9 cellular contexts compared by ENCODE assay signal in the genomic region with DNA sequence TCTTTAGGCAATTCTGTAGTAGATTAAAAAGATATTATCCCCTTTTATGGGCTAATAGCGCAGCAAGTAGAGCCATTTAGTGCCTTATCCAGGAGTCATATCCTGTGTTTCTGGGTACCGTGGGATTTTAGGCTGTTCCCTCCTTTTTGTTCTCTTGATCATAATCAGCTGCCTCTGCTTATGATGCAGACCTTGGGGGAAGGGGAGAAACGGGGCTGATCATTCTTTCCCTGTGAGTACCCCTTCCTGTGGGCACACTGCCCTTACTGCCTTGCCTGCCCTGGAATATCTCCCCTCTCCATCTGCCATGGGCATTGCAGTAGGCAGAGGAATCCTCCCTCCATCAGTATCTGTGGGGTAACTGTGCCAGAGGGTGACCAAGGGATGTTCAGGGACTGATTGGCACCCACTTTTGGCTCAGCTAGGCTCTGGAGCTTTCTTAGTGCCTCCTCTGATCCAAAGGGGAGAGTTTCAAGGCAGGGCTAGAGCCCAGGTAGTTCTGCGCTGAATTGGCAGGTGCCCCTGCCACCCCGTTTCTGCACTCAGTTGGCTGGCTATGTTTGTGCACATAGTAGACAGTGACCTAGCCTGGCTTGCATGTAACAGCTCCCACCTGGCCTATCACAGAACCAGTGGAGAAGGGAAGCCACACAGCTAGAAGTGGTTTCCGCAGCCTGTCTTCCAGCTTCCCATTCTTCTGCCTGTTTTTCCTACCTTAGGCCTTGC.
DNase-seq lines count a peak whose midpoint lies in the region; ATAC-seq and TF ChIP-seq lines count a peak whose summit lies in the region.
"Had no signal": no experiment of that assay in that cellular context is flagged by ENCODE, and none has a peak within 500 bp of the region (broad histone marks: within the 10 kb centered on the region; RNA-seq: fewer than 3 reads in every experiment).

No MANE protein-coding gene starts in this region.

- peak; percentile 58 for ATAC-seq in SK-N-SH treated with all-trans-retinoic acid at 6 μM for 48 hours
- ATAC-seq in right cardiac atrium = peak; percentile 23 to 52
- ATAC-seq in upper lobe of left lung (ENCODE audit: low FRiP score in 2 of 2) = peak; percentile 7 to 45
- no peak for ATAC-seq in HG03108 (IDR thresholded peaks at IDR 0.05; ENCODE audit: unreplicated experiment)

- peak overlapping the region; percentile 58 for H3K27ac Mint-ChIP-seq in activated CD4-positive, alpha-beta memory T cell treated with anti-CD3 and anti-CD28 coated beads, Interleukin-2, amount 10 ng/mL, durations not matched to agents 7 days and 5 days
- no peak overlapping the region for H3K27ac Mint-ChIP-seq in activated CD4-positive, alpha-beta memory T cell treated with anti-CD3 and anti-CD28 coated beads for 36 hours
- H3K27ac Mint-ChIP-seq: activated naive CD8-positive, alpha-beta T cell treated with anti-CD3 and anti-CD28 coated beads, Interleukin-2, amount 50 U/mL, for 24 hours had no signal

- H3K4me3 ChIP-seq in right cardiac atrium (ENCODE audit: low read length) (no peak overlapping the region), upper lobe of left lung (no peak overlapping the region)

- H3K27me3 ChIP-seq in right cardiac atrium (ENCODE audit: control insufficient read depth, insufficient read depth) (no peaks in the 10 kb centered on the region), upper lobe of left lung (no peaks in the 10 kb centered on the region)

- TF ChIP-seq POLR2A in upper lobe of left lung (IDR thresholded peaks at IDR 0.05) = no peak

- H3K4me1 Mint-ChIP-seq in activated CD4-positive, alpha-beta memory T cell treated with anti-CD3 and anti-CD28 coated beads, Interleukin-2, amount 10 ng/mL, durations not matched to agents 7 days and 5 days = peaks cover 11% of the 10 kb centered on the region
- H3K4me1 Mint-ChIP-seq in activated CD4-positive, alpha-beta memory T cell treated with anti-CD3 and anti-CD28 coated beads for 36 hours (ENCODE audit: low read depth) = peaks cover 3% of the 10 kb centered on the region

- H3K4me3 Mint-ChIP-seq in activated CD4-positive, alpha-beta memory T cell treated with anti-CD3 and anti-CD28 coated beads, Interleukin-2, amount 10 ng/mL, durations not matched to agents 7 days and 5 days = no peak overlapping the region
- no peak overlapping the region for H3K4me3 Mint-ChIP-seq in activated CD4-positive, alpha-beta memory T cell treated with anti-CD3 and anti-CD28 coated beads for 36 hours
- H3K4me3 Mint-ChIP-seq: activated naive CD8-positive, alpha-beta T cell treated with anti-CD3 and anti-CD28 coated beads, Interleukin-2, amount 50 U/mL, for 24 hours had no signal

- peaks cover 9% of the 10 kb centered on the region for H3K4me1 ChIP-seq in right cardiac atrium (ENCODE audit: control insufficient read depth, insufficient read depth, low read length)
- peaks cover 18 to 20% (median 19%) of the 10 kb centered on the region in 4 donors for H3K4me1 ChIP-seq in upper lobe of left lung

- TF ChIP-seq EP300 in upper lobe of left lung (IDR thresholded peaks at IDR 0.05) = no peak

- peak overlapping the region; percentile 63 for H3K27ac ChIP-seq in right cardiac atrium (ENCODE audit: low read length)
- peak overlapping the region; percentile 32 to 80 (median 71) for H3K27ac ChIP-seq in upper lobe of left lung

- no peak for DNase-seq in activated CD4-positive, alpha-beta memory T cell treated with anti-CD3 and anti-CD28 coated beads, Interleukin-2, amount 10 ng/mL, durations not matched to agents 7 days and 5 days
- no peak for DNase-seq in activated CD4-positive, alpha-beta memory T cell treated with anti-CD3 and anti-CD28 coated beads for 36 hours
- no peak for DNase-seq in right cardiac atrium
- no peak for DNase-seq in upper lobe of left lung
- DNase-seq in cortex of kidney (lab: John Stamatoyannopoulos, UW) = no peak
- DNase-seq in NAMALWA (ENCODE audit: low spot score) = no peak
- DNase-seq: activated naive CD8-positive, alpha-beta T cell treated with anti-CD3 and anti-CD28 coated beads, Interleukin-2, amount 50 U/mL, for 24 hours had no signal

- no peaks in the 10 kb centered on the region for H3K27me3 Mint-ChIP-seq in activated CD4-positive, alpha-beta memory T cell treated with anti-CD3 and anti-CD28 coated beads, Interleukin-2, amount 10 ng/mL, durations not matched to agents 7 days and 5 days
- H3K27me3 Mint-ChIP-seq in activated CD4-positive, alpha-beta memory T cell treated with anti-CD3 and anti-CD28 coated beads for 36 hours = no peaks in the 10 kb centered on the region
- H3K27me3 Mint-ChIP-seq: activated naive CD8-positive, alpha-beta T cell treated with anti-CD3 and anti-CD28 coated beads, Interleukin-2, amount 50 U/mL, for 24 hours had no signal

- no peak for TF ChIP-seq CTCF in upper lobe of left lung (IDR thresholded peaks at IDR 0.05)

- intact Hi-C loops in activated CD4-positive, alpha-beta memory T cell treated with anti-CD3 and anti-CD28 coated beads for 36 hours (cut with micrococcal nuclease) = no loop called here
- intact Hi-C loops in right cardiac atrium (cut with DNase I) = no loop called here

- peaks cover 0 to 6% (median under 1%) of the 10 kb centered on the region in 4 donors for H3K36me3 ChIP-seq in upper lobe of left lung

- no peaks in the 10 kb centered on the region for H3K36me3 Mint-ChIP-seq in activated CD4-positive, alpha-beta memory T cell treated with anti-CD3 and anti-CD28 coated beads, Interleukin-2, amount 10 ng/mL, durations not matched to agents 7 days and 5 days (ENCODE audit: low read depth)
- peaks cover 18% of the 10 kb centered on the region for H3K36me3 Mint-ChIP-seq in activated CD4-positive, alpha-beta memory T cell treated with anti-CD3 and anti-CD28 coated beads for 36 hours

- no peaks in the 10 kb centered on the region for H3K9me3 Mint-ChIP-seq in activated CD4-positive, alpha-beta memory T cell treated with anti-CD3 and anti-CD28 coated beads, Interleukin-2, amount 10 ng/mL, durations not matched to agents 7 days and 5 days
- H3K9me3 Mint-ChIP-seq in activated CD4-positive, alpha-beta memory T cell treated with anti-CD3 and anti-CD28 coated beads for 36 hours = no peaks in the 10 kb centered on the region
- H3K9me3 Mint-ChIP-seq: activated naive CD8-positive, alpha-beta T cell treated with anti-CD3 and anti-CD28 coated beads, Interleukin-2, amount 50 U/mL, for 24 hours had no signal

- H3K9me3 ChIP-seq in right cardiac atrium (ENCODE audit: control insufficient read depth, low read length) (no peaks in the 10 kb centered on the region), upper lobe of left lung (no peaks in the 10 kb centered on the region)

- 78% methylated on average over 6 of the region's 6 CpGs for WGBS in right cardiac atrium
- 65 to 73% methylated on average over 4 to 6 of the region's 6 CpGs for WGBS in upper lobe of left lung, 2 donors

- POLR2A ChIA-PET in activated CD4-positive, alpha-beta memory T cell treated with anti-CD3 and anti-CD28 coated beads, Interleukin-2, amount 10 ng/mL, durations not matched to agents 7 days and 5 days (lab: Charles Lee) = interaction anchor here (0.8 kb wide), 1 partner anchor 35 kb away, joined by 3 read pairs; no protein-coding TSS in a partner anchor
- POLR2A ChIA-PET in activated CD4-positive, alpha-beta memory T cell treated with anti-CD3 and anti-CD28 coated beads for 36 hours (lab: Charles Lee) = no interaction called here

- CTCF ChIA-PET in activated CD4-positive, alpha-beta memory T cell treated with anti-CD3 and anti-CD28 coated beads, Interleukin-2, amount 10 ng/mL, durations not matched to agents 7 days and 5 days (lab: Charles Lee) = interaction anchor here (0.7 to 1.6 kb wide), 2 partner anchors 233 to 245 kb away, joined by 4 to 13 read pairs; no protein-coding TSS in a partner anchor
- CTCF ChIA-PET in activated CD4-positive, alpha-beta memory T cell treated with anti-CD3 and anti-CD28 coated beads for 36 hours (lab: Charles Lee) = no interaction called here

TF ChIP-seq in SK-N-SH treated with all-trans-retinoic acid at 6 μM for 48 hours, 23 proteins besides CTCF, POLR2A, EP300 and RAD21 (continues in another document):
- no peak for TF ChIP-seq ZC3H10 (CRISPR knock-in tag; IDR thresholded peaks at IDR 0.05)
- no peak for TF ChIP-seq GLIS3 (CRISPR knock-in tag; IDR thresholded peaks at IDR 0.05)
- TF ChIP-seq, protein P1, sequence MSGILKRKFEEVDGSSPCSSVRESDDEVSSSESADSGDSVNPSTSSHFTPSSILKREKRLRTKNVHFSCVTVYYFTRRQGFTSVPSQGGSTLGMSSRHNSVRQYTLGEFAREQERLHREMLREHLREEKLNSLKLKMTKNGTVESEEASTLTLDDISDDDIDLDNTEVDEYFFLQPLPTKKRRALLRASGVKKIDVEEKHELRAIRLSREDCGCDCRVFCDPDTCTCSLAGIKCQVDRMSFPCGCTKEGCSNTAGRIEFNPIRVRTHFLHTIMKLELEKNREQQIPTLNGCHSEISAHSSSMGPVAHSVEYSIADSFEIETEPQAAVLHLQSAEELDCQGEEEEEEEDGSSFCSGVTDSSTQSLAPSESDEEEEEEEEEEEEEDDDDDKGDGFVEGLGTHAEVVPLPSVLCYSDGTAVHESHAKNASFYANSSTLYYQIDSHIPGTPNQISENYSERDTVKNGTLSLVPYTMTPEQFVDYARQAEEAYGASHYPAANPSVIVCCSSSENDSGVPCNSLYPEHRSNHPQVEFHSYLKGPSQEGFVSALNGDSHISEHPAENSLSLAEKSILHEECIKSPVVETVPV (CRISPR knock-in tag; IDR thresholded peaks at IDR 0.05) = no peak
- TF ChIP-seq, protein P2, sequence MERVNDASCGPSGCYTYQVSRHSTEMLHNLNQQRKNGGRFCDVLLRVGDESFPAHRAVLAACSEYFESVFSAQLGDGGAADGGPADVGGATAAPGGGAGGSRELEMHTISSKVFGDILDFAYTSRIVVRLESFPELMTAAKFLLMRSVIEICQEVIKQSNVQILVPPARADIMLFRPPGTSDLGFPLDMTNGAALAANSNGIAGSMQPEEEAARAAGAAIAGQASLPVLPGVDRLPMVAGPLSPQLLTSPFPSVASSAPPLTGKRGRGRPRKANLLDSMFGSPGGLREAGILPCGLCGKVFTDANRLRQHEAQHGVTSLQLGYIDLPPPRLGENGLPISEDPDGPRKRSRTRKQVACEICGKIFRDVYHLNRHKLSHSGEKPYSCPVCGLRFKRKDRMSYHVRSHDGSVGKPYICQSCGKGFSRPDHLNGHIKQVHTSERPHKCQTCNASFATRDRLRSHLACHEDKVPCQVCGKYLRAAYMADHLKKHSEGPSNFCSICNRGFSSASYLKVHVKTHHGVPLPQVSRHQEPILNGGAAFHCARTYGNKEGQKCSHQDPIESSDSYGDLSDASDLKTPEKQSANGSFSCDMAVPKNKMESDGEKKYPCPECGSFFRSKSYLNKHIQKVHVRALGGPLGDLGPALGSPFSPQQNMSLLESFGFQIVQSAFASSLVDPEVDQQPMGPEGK (CRISPR knock-in tag; IDR thresholded peaks at IDR 0.05; ENCODE audit: borderline replicate concordance) = no peak
- TF ChIP-seq PPARA (CRISPR knock-in tag; IDR thresholded peaks at IDR 0.05; ENCODE audit: borderline replicate concordance) = no peak
- TF ChIP-seq ESRRG (CRISPR knock-in tag; IDR thresholded peaks at IDR 0.05) = no peak
- no peak for TF ChIP-seq OSR1 (CRISPR knock-in tag; IDR thresholded peaks at IDR 0.05)
- TF ChIP-seq ZFP30 (CRISPR knock-in tag; IDR thresholded peaks at IDR 0.05) = no peak
- TF ChIP-seq ZFP3 (CRISPR knock-in tag; IDR thresholded peaks at IDR 0.05) = no peak
- TF ChIP-seq ZNF70 (CRISPR knock-in tag; IDR thresholded peaks at IDR 0.05) = no peak
